Comparison of ENCODE assay signal across 19 cellular contexts in the genomic region with DNA sequence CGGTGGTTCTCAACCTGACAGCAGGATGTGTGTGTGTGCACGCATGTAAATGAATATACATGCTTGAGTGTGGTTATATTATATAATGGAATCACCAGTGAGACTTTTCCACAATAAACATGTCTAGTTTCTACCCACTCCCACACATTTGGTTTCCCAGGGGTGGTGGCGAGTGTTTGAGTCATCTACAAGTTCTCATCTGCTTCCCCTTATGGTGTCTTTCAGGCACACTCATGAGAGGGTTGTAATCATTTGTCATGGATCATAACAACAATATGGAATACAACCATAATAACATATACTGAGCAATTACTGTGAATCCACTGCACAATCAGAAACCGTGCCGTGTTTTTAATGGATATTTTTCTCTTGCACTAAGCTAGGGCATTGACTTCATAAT. TPM values are rescaled to one million over a fixed set of nuclear protein-coding genes. Genes with fewer than 3 reads are reported as not detected.
A peak's percentile ranks its signal among the peaks of the same experiment; 100 is the strongest.
DNase-seq lines count a peak whose midpoint lies in the region; ATAC-seq, FAIRE-seq and TF ChIP-seq lines count a peak whose summit lies in the region.
"Had no signal": no experiment of that assay in that cellular context is flagged by ENCODE, and none has a peak within 500 bp of the region (broad histone marks: within the 10 kb centered on the region; RNA-seq: fewer than 3 reads in every experiment).

No MANE protein-coding gene starts in this region.

- no peak for TF ChIP-seq POLR2A in K562 (conservative IDR thresholded peaks at IDR 0.05)

- H3K79me2 ChIP-seq in K562 (ENCODE audit: control insufficient read depth, insufficient read depth, low read length): no peaks in the 10 kb centered on the region

- TF ChIP-seq RAD21 in K562 (CRISPR knock-in tag; conservative IDR thresholded peaks at IDR 0.05 in 1 of 2, IDR thresholded peaks at IDR 0.05 in 1 of 2): no peak

- POLR2A ChIA-PET in K562 (lab: Yijun Ruan, JAX): no interaction called here

- no peaks in the 10 kb centered on the region for H4K20me1 ChIP-seq in K562 (replicated peaks; ENCODE audit: control insufficient read depth, insufficient read depth, low read length)

- no peak overlapping the region for H3K4me3 ChIP-seq in K562

- DNase-seq in activated naive CD4-positive, alpha-beta T cell treated with anti-CD3 and anti-CD28 coated beads, Interleukin-2, amount 50 U/mL, for 16 hours: peak; percentile 23
- DNase-seq in activated naive CD4-positive, alpha-beta T cell (lab: John Stamatoyannopoulos, UW): no peak
- DNase-seq in OCI-M1 (lab: John Stamatoyannopoulos, UW) (peak; percentile 54), K562 (ENCODE audit: extremely low read depth in 1 of 4, low spot score in 3 of 4) (no peak), NCI-H2029 treated with DMSO at 0.1 percent for 48 hours (lab: John Stamatoyannopoulos, UW) (no peak), midbrain (lab: John Stamatoyannopoulos, UW) (no peak), posterior vena cava (ENCODE audit: low spot score) (no peak)
- peak; percentile 10 to 17 for DNase-seq in stimulated activated CD4-positive, alpha-beta T cell treated with anti-CD3 and anti-CD28 coated beads, Interleukin-2, amount 100 ng/mL, for 24 hours
- DNase-seq: BE2C; Calu3; CD4-positive, alpha-beta T cell; DMS53; Kasumi-1; MM.1S; NCI-H1105; NCI-H1694 treated with DMSO at 0.1 percent for 48 hours; NCI-H226; NCI-H524 treated with DMSO at 0.1 percent for 48 hours had no signal

- CTCF ChIA-PET in K562 (lab: Yijun Ruan, JAX; ENCODE audit: low intra/inter-chr PET ratio): no interaction called here

- no peak for ATAC-seq in K562
- ATAC-seq: Panc1 had no signal

- no peak overlapping the region for H2AFZ ChIP-seq in K562 (ENCODE audit: low read depth, low read length)

- no peak overlapping the region for H3K4me2 ChIP-seq in K562 (ENCODE audit: insufficient read depth, low read length)

- no peak for TF ChIP-seq EP300 in K562 (IDR thresholded peaks at IDR 0.05; ENCODE audit: low read length)

- H3K36me3 ChIP-seq in K562 (ENCODE audit: control insufficient read depth, insufficient read depth, low read length): no peaks in the 10 kb centered on the region
- H3K36me3 ChIP-seq: BE2C had no signal

- TF ChIP-seq CTCF in K562 (IDR thresholded peaks at IDR 0.05 in 2 of 3, conservative IDR thresholded peaks at IDR 0.05 in 1 of 3; ENCODE audit: insufficient read depth in 2 of 3, low read depth in 1 of 3, low read length in 3 of 3): no peak

- 26% methylated on average over 5 of the region's 5 CpGs for WGBS in K562 (ENCODE audit: insufficient coverage, low coverage, missing lambda C conversion rate)

- H3K27ac ChIP-seq in K562 (ENCODE audit: extremely low read depth, low read depth, low read length): no peak overlapping the region

- no peak for FAIRE-seq in K562 (lab: Jason Lieb, UNC)

- no peaks in the 10 kb centered on the region for H3K4me1 ChIP-seq in K562 (replicated peaks in 1 of 2; ENCODE audit: control insufficient read depth in 2 of 2, insufficient read depth in 2 of 2, low read length in 2 of 2)
- H3K4me1 ChIP-seq: BE2C had no signal

- intact Hi-C loops in K562 (cut with micrococcal nuclease): no loop called here
- intact Hi-C loops in posterior vena cava (cut with DNase I): no loop called here

- H3K9me3 ChIP-seq in K562 (replicated peaks; ENCODE audit: control insufficient read depth, insufficient read depth, low read depth, low read length): no peaks in the 10 kb centered on the region
- H3K9me3 ChIP-seq: BE2C had no signal

- H3K27me3 ChIP-seq in K562 (ENCODE audit: control insufficient read depth in 2 of 2, insufficient read depth in 2 of 2, low read length in 2 of 2): no peaks in the 10 kb centered on the region
- H3K27me3 ChIP-seq: BE2C had no signal

- BruUV-seq in K562 (replicated peaks; lab: Mats Ljungman, UMichigan): no TSS peak

- no peak overlapping the region for H3K9ac ChIP-seq in K562 (ENCODE audit: insufficient read depth in 1 of 2, low read depth in 2 of 2, low read length in 2 of 2)

- H3K9me1 ChIP-seq in K562 (ENCODE audit: control insufficient read depth, insufficient read depth, low read length): no peaks in the 10 kb centered on the region

- in situ Hi-C loops in K562 (cut with MboI): no loop called here

TF ChIP-seq in K562, 482 proteins besides CTCF, POLR2A, EP300 and RAD21:
- TF ChIP-seq, protein P1, sequence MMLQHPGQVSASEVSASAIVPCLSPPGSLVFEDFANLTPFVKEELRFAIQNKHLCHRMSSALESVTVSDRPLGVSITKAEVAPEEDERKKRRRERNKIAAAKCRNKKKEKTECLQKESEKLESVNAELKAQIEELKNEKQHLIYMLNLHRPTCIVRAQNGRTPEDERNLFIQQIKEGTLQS (IDR thresholded peaks at IDR 0.05): peak; percentile 49
- TF ChIP-seq, protein P1 (CRISPR knock-in tag; conservative IDR thresholded peaks at IDR 0.05): no peak
- TF ChIP-seq SAP30 (IDR thresholded peaks at IDR 0.05; ENCODE audit: borderline replicate concordance, insufficient read depth, low read depth, low read length, poor library complexity, severe bottlenecking) (no peak), MED1 (CRISPR knock-in tag; IDR thresholded peaks at IDR 0.05; ENCODE audit: borderline replicate concordance) (no peak), FOSL1 (tag; conservative IDR thresholded peaks at IDR 0.05) (0 out of 2 replicates have a peak, but pooled peaks have one; percentile 24), TCF7L2 (IDR thresholded peaks at IDR 0.05; ENCODE audit: low read depth, low read length) (no peak), GTF2E2 (tag; IDR thresholded peaks at IDR 0.05) (no peak), CBX1 (IDR thresholded peaks at IDR 0.05; ENCODE audit: low read depth) (no peak)

RNA-seq across cellular contexts. Expression of a gene that starts 31.3 kb away (rescaled TPM):
- 3.8 and 10.8 TPM in 2 replicates for total RNA-seq in K562 (2011; cell fraction: chromatin; rRNA removed; ENCODE audit: low replicate concordance)
- total RNA-seq in K562 (2011; cell fraction: nucleolus; rRNA removed): 1.3 and 3.2 TPM in 2 replicates
- 2.8 and 3.4 TPM in 2 replicates for total RNA-seq in K562 (2011; cell fraction: nucleoplasm; rRNA removed)
- total RNA-seq in K562 (2014; rRNA removed): 1.2 and 1.6 TPM in 2 replicates
- total RNA-seq in K562 (2014; rRNA removed; fragmentation: Illumina TruSeq; extraction: Trizol): 2.0 and 2.5 TPM in 2 replicates
- total RNA-seq in K562 (2015; rRNA removed; fragmentation: Illumina TruSeq; extraction: Trizol): 2.6 TPM in 2 replicates
- total RNA-seq in K562 (2021): 2.7 and 3.0 TPM in 2 replicates
- polyA plus RNA-seq in K562 (2011; rRNA removed): 0.15 TPM in 1 of 2 replicates, not detected in the other
- 0.01 and 0.04 TPM in 2 replicates for polyA plus RNA-seq in K562 (2011; cell fraction: cytosol; rRNA removed)
- polyA plus RNA-seq in K562 (2011; cell fraction: nucleus; rRNA removed): 0.10 and 0.24 TPM in 2 replicates
- polyA plus RNA-seq in K562 (2012): 1.0 and 4.2 TPM in 2 replicates
- polyA plus RNA-seq in K562 (2014; fragmentation: Illumina TruSeq; extraction: Trizol): 0.83 and 1.1 TPM in 2 replicates
- polyA plus RNA-seq in K562 (2014; fragmentation: Nextera tagmentation; extraction: Ambion mirVana): under 1 TPM; 0.34 to 0.56 TPM
- polyA plus RNA-seq in K562 (2014; rRNA removed): 0.61 and 0.70 TPM in 2 replicates
- polyA minus RNA-seq in K562 (2011; rRNA and poly(A)+ RNA removed): 0.03 and 1.1 TPM in 2 replicates
- not detected in 2 replicates for polyA minus RNA-seq in K562 (2011; cell fraction: cytosol; rRNA and poly(A)+ RNA removed)
- polyA minus RNA-seq in K562 (2011; cell fraction: nucleus; rRNA and poly(A)+ RNA removed): 0.81 TPM in 1 of 2 replicates, not detected in the other
- 10 to 100 TPM; 37.0 to 48.1 TPM for total RNA-seq in posterior vena cava

Comparison
In these comparisons a context has a peak if more than half of its experiments do, and no peak if none do; other contexts are left out.
1. DNase-seq: peak in activated naive CD4-positive, alpha-beta T cell treated with anti-CD3 and anti-CD28 coated beads, Interleukin-2, amount 50 U/mL, for 16 hours (single experiment), OCI-M1 (single experiment) and stimulated activated CD4-positive, alpha-beta T cell treated with anti-CD3 and anti-CD28 coated beads, Interleukin-2, amount 100 ng/mL, for 24 hours (2 of 2); none in activated naive CD4-positive, alpha-beta T cell (0 of 4), K562 (0 of 4), NCI-H2029 treated with DMSO at 0.1 percent for 48 hours (single experiment), midbrain (single experiment) and posterior vena cava (single experiment).